ENCODE assay signal across 2 cellular contexts in genomic region chr3:135965129-135965505, GRCh38.
TF ChIP-seq lines count a peak whose summit lies in the region.

No MANE protein-coding gene starts in this region.

TF ChIP-seq in K562, 482 proteins besides CTCF, POLR2A, EP300 and RAD21 (continued from another document):
- TF ChIP-seq ATF3 (IDR thresholded peaks at IDR 0.05) (no peak), ATF3 (CRISPR knock-in tag; conservative IDR thresholded peaks at IDR 0.05) (no peak), ZBED1 (IDR thresholded peaks at IDR 0.05) (no peak), ZNF316 (IDR thresholded peaks at IDR 0.05) (0 out of 2 replicates have a peak, but pooled peaks have one; percentile 16), HMGN3 (IDR thresholded peaks at IDR 0.05; ENCODE audit: borderline replicate concordance, extremely low read depth, insufficient read length, low read depth, low read length) (peak; percentile 9), LARP7 (IDR thresholded peaks at IDR 0.05) (peak; percentile 89; the same call in 1 of the 2 replicates)

TF ChIP-seq in HepG2, 621 proteins besides CTCF, POLR2A, EP300 and RAD21:
- TF ChIP-seq ZBTB33 (CRISPR knock-in tag; IDR thresholded peaks at IDR 0.05) (0 out of 2 replicates have a peak, but pooled peaks have one; percentile 27), PATZ1 (CRISPR knock-in tag; IDR thresholded peaks at IDR 0.05) (no peak)
TF ChIP-seq in HepG2: peak in this region for 1.
